Comparison of ENCODE assay signal across 9 cellular contexts in the genomic region with DNA sequence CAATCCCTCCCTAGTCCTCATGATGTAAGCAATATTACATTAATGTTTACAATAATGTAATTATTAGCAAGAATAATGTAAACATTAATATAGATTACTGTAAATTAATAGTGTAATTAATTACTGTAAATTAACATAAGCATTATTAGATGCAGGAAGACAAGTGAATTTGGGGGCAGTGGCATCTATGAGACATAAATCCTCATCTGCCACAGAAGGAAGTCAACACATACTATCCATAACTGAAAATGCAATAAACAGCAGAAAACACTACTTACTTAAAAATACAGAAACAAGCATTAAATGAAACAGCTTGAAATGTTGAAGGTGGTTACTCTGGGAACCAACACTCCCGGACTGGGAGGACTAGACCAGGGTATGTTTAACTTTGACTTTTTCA. TPM values are rescaled to one million over a fixed set of nuclear protein-coding genes. Genes with fewer than 3 reads are reported as not detected.
DNase-seq lines count a peak whose midpoint lies in the region; ATAC-seq and TF ChIP-seq lines count a peak whose summit lies in the region.
"Had no signal": no experiment of that assay in that cellular context is flagged by ENCODE, and none has a peak within 500 bp of the region (broad histone marks: within the 10 kb centered on the region; RNA-seq: fewer than 3 reads in every experiment).

No MANE protein-coding gene starts in this region.

- H3K4me1 ChIP-seq in esophagus muscularis mucosa (peaks cover 11 to 23% (median 19%) of the 10 kb centered on the region in 4 donors), rectal smooth muscle tissue (ENCODE audit: control insufficient read depth, insufficient read depth, low read length) (no peaks in the 10 kb centered on the region)

- peak overlapping the region; percentile 81 to 95 (median 92) for H3K27ac ChIP-seq in esophagus muscularis mucosa (replicated peaks in 1 of 4)
- no peak overlapping the region for H3K27ac ChIP-seq in rectal smooth muscle tissue (ENCODE audit: low read depth, low read length)

- TF ChIP-seq CTCF in GM12865 (IDR thresholded peaks at IDR 0.05; ENCODE audit: insufficient read depth, low read depth, low read length, missing control alignments), result no peak
- TF ChIP-seq CTCF in esophagus muscularis mucosa (IDR thresholded peaks at IDR 0.05), result no peak

- H3K27me3 ChIP-seq in esophagus muscularis mucosa (no peaks in the 10 kb centered on the region), rectal smooth muscle tissue (ENCODE audit: control insufficient read depth, insufficient read depth, low read length) (no peaks in the 10 kb centered on the region)

- peak overlapping the region; percentile 98 for H3K4me3 ChIP-seq in GM12865 (ENCODE audit: low read depth, low read length)
- peak overlapping the region; percentile 65 to 98 (median 84) for H3K4me3 ChIP-seq in esophagus muscularis mucosa
- H3K4me3 ChIP-seq in rectal smooth muscle tissue (ENCODE audit: low read length), result peak overlapping the region; percentile 79

- ATAC-seq in HG03460 (IDR thresholded peaks at IDR 0.05; ENCODE audit: unreplicated experiment) (no peak), GM21825 (IDR thresholded peaks at IDR 0.05; ENCODE audit: unreplicated experiment) (no peak)

- no peak for TF ChIP-seq EP300 in esophagus muscularis mucosa (IDR thresholded peaks at IDR 0.05)

- no peaks in the 10 kb centered on the region for H3K9me3 ChIP-seq in esophagus muscularis mucosa

- peaks cover 0 to 7% (median 4%) of the 10 kb centered on the region in 4 donors for H3K36me3 ChIP-seq in esophagus muscularis mucosa
- H3K36me3 ChIP-seq in rectal smooth muscle tissue (ENCODE audit: control insufficient read depth, insufficient read depth, low read length), result no peaks in the 10 kb centered on the region

- intact Hi-C loops in esophagus muscularis mucosa (cut with DNase I), result loop anchor here (10.0 kb wide), 1 partner anchor 652 kb away; a partner anchor contains a TSS

- H3K9ac ChIP-seq in rectal smooth muscle tissue (ENCODE audit: low read length), result no peak overlapping the region

- DNase-seq in GM12865 (ENCODE audit: low read depth) (no peak), RKO (ENCODE audit: low spot score) (peak; percentile 36), esophagus muscularis mucosa (ENCODE audit: extremely low spot score) (no peak), UCSD-AML1 (lab: John Stamatoyannopoulos, UW; ENCODE audit: unreplicated experiment) (no peak)
- no peak for DNase-seq in stimulated activated CD4-positive, alpha-beta T cell treated with anti-CD3 and anti-CD28 coated beads, Interleukin-2, amount 100 ng/mL, for 48 hours

- WGBS in esophagus muscularis mucosa, result 14% methylated on average over 1 of the region's 1 CpG

- TF ChIP-seq POLR2A in esophagus muscularis mucosa (IDR thresholded peaks at IDR 0.05; ENCODE audit: low read depth), result no peak

RNA-seq across cellular contexts. Expression of a gene that starts 0.7 kb away (rescaled TPM):
- 10 to 100 TPM; 19.0 to 33.3 (median 29.7) TPM for total RNA-seq in esophagus muscularis mucosa

RNA-seq across cellular contexts. Expression of a gene that starts 17.1 kb away (rescaled TPM):
- 1 to 10 TPM in 3 of 4 donors, under 1 TPM in 1; 0.42 to 5.1 (median 2.9) TPM for total RNA-seq in esophagus muscularis mucosa

RNA-seq across cellular contexts. Expression of a gene that starts 52.5 kb away (rescaled TPM):
- not detected for total RNA-seq in esophagus muscularis mucosa
- total RNA-seq: activated CD8-positive, alpha-beta memory T cell treated with anti-CD3 and anti-CD28 coated beads for 36 hours had no signal
